Comparison of ENCODE assay signal across 11 cellular contexts in the genomic region with DNA sequence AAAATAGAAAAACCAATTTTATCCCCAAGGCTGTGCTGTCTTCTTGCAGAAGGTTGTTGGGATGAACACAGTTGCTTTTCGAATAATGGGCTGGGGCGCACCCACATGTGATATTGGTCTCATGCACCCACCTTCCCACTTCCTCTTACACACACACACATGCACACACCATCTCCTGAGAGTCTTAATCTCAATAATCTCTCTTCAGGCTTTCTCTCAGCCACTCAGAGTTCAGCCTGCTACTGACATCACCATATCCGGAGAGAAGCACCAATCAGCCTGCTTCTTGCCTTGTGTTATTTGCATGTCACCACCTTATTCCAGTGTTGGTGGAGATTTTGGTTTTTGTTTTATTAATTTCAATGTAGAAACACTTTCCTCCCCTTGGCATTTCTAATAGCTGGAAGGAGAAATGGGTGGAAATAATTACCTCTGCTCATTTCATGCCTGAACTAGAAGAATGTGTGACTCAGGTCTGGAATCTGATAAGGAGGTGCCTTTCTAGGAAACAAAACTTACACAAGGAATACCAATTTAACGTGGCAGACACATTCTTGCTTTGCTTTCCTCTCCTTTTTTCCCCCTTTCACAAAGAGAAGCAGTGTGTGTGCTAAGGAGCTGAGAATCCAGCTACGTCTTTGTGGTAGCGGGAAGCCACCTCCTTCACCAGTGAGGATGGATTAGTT.
A peak's percentile ranks its signal among the peaks of the same experiment; 100 is the strongest.
DNase-seq lines count a peak whose midpoint lies in the region; ATAC-seq and TF ChIP-seq lines count a peak whose summit lies in the region.
"Had no signal": no experiment of that assay in that cellular context is flagged by ENCODE, and none has a peak within 500 bp of the region (broad histone marks: within the 10 kb centered on the region; RNA-seq: fewer than 3 reads in every experiment).

No MANE protein-coding gene starts in this region.

- peak overlapping the region; percentile 66 for H3K27ac Mint-ChIP-seq in activated naive CD8-positive, alpha-beta T cell
- H3K27ac Mint-ChIP-seq in mesothelial cell of epicardium, result no peak overlapping the region

- peak; percentile 30 for ATAC-seq in GM18867 (IDR thresholded peaks at IDR 0.05; ENCODE audit: unreplicated experiment)
- ATAC-seq: pancreas had no signal

- H3K4me3 Mint-ChIP-seq in activated naive CD8-positive, alpha-beta T cell, result no peak overlapping the region
- no peak overlapping the region for H3K4me3 Mint-ChIP-seq in mesothelial cell of epicardium

- H3K27me3 Mint-ChIP-seq in activated naive CD8-positive, alpha-beta T cell, result no peaks in the 10 kb centered on the region
- no peaks in the 10 kb centered on the region for H3K27me3 Mint-ChIP-seq in mesothelial cell of epicardium (ENCODE audit: low read depth)

- H3K9me3 Mint-ChIP-seq in activated naive CD8-positive, alpha-beta T cell (ENCODE audit: low read depth), result no peaks in the 10 kb centered on the region
- peaks cover 25% of the 10 kb centered on the region for H3K9me3 Mint-ChIP-seq in mesothelial cell of epicardium

- TF ChIP-seq CTCF in mesothelial cell of epicardium (IDR thresholded peaks at IDR 0.05; ENCODE audit: unreplicated experiment), result no peak

- peaks cover 65% of the 10 kb centered on the region for H3K4me1 Mint-ChIP-seq in activated naive CD8-positive, alpha-beta T cell (ENCODE audit: low read depth)
- peaks cover 4% of the 10 kb centered on the region for H3K4me1 Mint-ChIP-seq in mesothelial cell of epicardium

- DNase-seq in NCI-H82 (lab: John Stamatoyannopoulos, UW), result peak; percentile 2
- DNase-seq in NCI-H82 treated with DMSO at 0.1 percent for 48 hours (lab: John Stamatoyannopoulos, UW; ENCODE audit: unreplicated experiment), result no peak
- peak; percentile 26 for DNase-seq in kidney glomerular epithelial cell (lab: John Stamatoyannopoulos, UW)
- no peak for DNase-seq in occipital lobe (lab: John Stamatoyannopoulos, UW)
- no peak for DNase-seq in SW480 (ENCODE audit: low spot score)
- no peak for DNase-seq in mesothelial cell of epicardium (ENCODE audit: low spot score in 2 of 2, unreplicated experiment in 2 of 2)
- DNase-seq: activated gamma-delta T cell treated with Interleukin-2 at 50 U/mL for 16 hours, KBM-7, pancreas had no signal

- no peaks in the 10 kb centered on the region for H3K36me3 Mint-ChIP-seq in activated naive CD8-positive, alpha-beta T cell
- no peaks in the 10 kb centered on the region for H3K36me3 Mint-ChIP-seq in mesothelial cell of epicardium

Comparison
In these comparisons a context has a peak if more than half of its experiments do, and no peak if none do; other contexts are left out.
1. DNase-seq: peak in NCI-H82 (single experiment) and kidney glomerular epithelial cell (single experiment); none in NCI-H82 treated with DMSO at 0.1 percent for 48 hours (single experiment), occipital lobe (single experiment), SW480 (single experiment) and mesothelial cell of epicardium (0 of 2).